In the genomic region with DNA sequence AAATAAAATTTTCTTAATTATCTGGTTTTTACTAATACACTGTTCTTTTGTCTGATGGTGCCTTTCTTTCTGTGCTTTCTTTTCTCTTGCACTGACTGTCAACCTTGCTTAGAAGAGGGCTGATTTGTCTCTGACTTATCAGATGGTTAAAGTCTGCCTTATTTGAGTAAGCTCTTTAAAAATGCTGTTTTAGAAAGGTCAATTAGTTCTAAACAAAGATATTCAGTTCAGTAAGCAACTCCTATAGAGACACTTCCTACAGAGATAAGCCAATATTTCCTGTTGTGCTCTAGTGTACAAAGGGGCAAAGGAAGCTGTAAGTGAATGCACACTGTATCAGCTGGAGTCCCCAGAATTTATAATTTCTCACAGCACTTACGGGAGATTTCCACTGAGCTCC, we compare ENCODE assay signal across 16 cellular contexts.
DNase-seq lines count a peak whose midpoint lies in the region; ATAC-seq and TF ChIP-seq lines count a peak whose summit lies in the region.
"Had no signal": no experiment of that assay in that cellular context is flagged by ENCODE, and none has a peak within 500 bp of the region (broad histone marks: within the 10 kb centered on the region; RNA-seq: fewer than 3 reads in every experiment).

No MANE protein-coding gene starts in this region.

- peaks cover 15% of the 10 kb centered on the region for H3K4me1 Mint-ChIP-seq in activated CD8-positive, alpha-beta T cell treated with anti-CD3 and anti-CD28 coated beads, Interleukin-2, amount 10 ng/mL, durations not matched to agents 7 days and 5 days (ENCODE audit: low read depth)
- H3K4me1 Mint-ChIP-seq in activated CD8-positive, alpha-beta T cell treated with anti-CD3 and anti-CD28 coated beads for 36 hours (ENCODE audit: low read depth): peaks cover 16% of the 10 kb centered on the region
- peaks cover 8% of the 10 kb centered on the region for H3K4me1 Mint-ChIP-seq in activated CD8-positive, alpha-beta memory T cell treated with anti-CD3 and anti-CD28 coated beads, Interleukin-2, amount 10 ng/mL, durations not matched to agents 7 days and 5 days

- H3K9me3 ChIP-seq in SK-N-SH (no peaks in the 10 kb centered on the region), subcutaneous abdominal adipose tissue (ENCODE audit: control insufficient read depth in 5 of 5, low read length in 5 of 5) (no peaks in the 10 kb centered on the region)
- H3K9me3 ChIP-seq: A549, breast epithelium, heart left ventricle, lower lobe of right lung, suprapubic skin had no signal

- no peaks in the 10 kb centered on the region; the same call in 1 of the 2 replicates for H3K79me2 ChIP-seq in SK-N-SH (ENCODE audit: insufficient read depth)

- H3K4me1 ChIP-seq in SK-N-SH (ENCODE audit: control insufficient read depth in 1 of 2, insufficient read depth in 2 of 2, low read depth in 1 of 2, low read length in 1 of 2) (peaks cover 0 to 33% of the 10 kb centered on the region in 2 experiments; a peak in 2 of 4 replicates), subcutaneous abdominal adipose tissue (ENCODE audit: control insufficient read depth in 5 of 5, insufficient read depth in 5 of 5, low read length in 5 of 5) (peaks cover 0 to 17% (median 4%) of the 10 kb centered on the region in 5 donors)
- H3K4me1 ChIP-seq: A549, breast epithelium, suprapubic skin had no signal

- H3K9ac ChIP-seq in SK-N-SH (no peak overlapping the region), subcutaneous abdominal adipose tissue (ENCODE audit: low read length in 5 of 5) (no peak overlapping the region)

- H3K9me2 ChIP-seq in SK-N-SH: no peaks in the 10 kb centered on the region

- H3K36me3 Mint-ChIP-seq in activated CD8-positive, alpha-beta T cell treated with anti-CD3 and anti-CD28 coated beads, Interleukin-2, amount 10 ng/mL, durations not matched to agents 7 days and 5 days (ENCODE audit: low read depth): no peaks in the 10 kb centered on the region
- peaks cover 2% of the 10 kb centered on the region for H3K36me3 Mint-ChIP-seq in activated CD8-positive, alpha-beta T cell treated with anti-CD3 and anti-CD28 coated beads for 36 hours (ENCODE audit: low read depth)
- no peaks in the 10 kb centered on the region for H3K36me3 Mint-ChIP-seq in activated CD8-positive, alpha-beta memory T cell treated with anti-CD3 and anti-CD28 coated beads, Interleukin-2, amount 10 ng/mL, durations not matched to agents 7 days and 5 days

- CTCF ChIA-PET in activated CD8-positive, alpha-beta T cell treated with anti-CD3 and anti-CD28 coated beads, Interleukin-2, amount 10 ng/mL, durations not matched to agents 7 days and 5 days (lab: Charles Lee): interaction anchor here (0.9 to 1.5 kb wide), 3 partner anchors 38 to 319 kb away, joined by 3 to 6 read pairs (median 3); no protein-coding TSS in a partner anchor
- CTCF ChIA-PET in activated CD8-positive, alpha-beta T cell treated with anti-CD3 and anti-CD28 coated beads for 36 hours (lab: Charles Lee): interaction anchor here (0.6 to 1.6 kb wide), 3 partner anchors 105 to 557 kb away, joined by 3 read pairs; no protein-coding TSS in a partner anchor
- CTCF ChIA-PET in SK-N-SH (lab: Yijun Ruan, JAX): no interaction called here
- CTCF ChIA-PET in activated CD8-positive, alpha-beta memory T cell treated with anti-CD3 and anti-CD28 coated beads, Interleukin-2, amount 10 ng/mL, durations not matched to agents 7 days and 5 days (lab: Charles Lee): interaction anchor here (2.2 kb wide), 1 partner anchor 319 kb away, joined by 6 read pairs; no protein-coding TSS in a partner anchor

- H3K4me3 ChIP-seq in SK-N-SH (ENCODE audit: low read depth in 2 of 2, low read length in 1 of 2): no peak overlapping the region
- no peak overlapping the region for H3K4me3 ChIP-seq in subcutaneous abdominal adipose tissue (ENCODE audit: low read depth in 1 of 5, low read length in 5 of 5)
- H3K4me3 ChIP-seq: A549, breast epithelium, heart left ventricle, lower lobe of right lung, suprapubic skin had no signal

- H3F3A ChIP-seq in SK-N-SH (replicated peaks; ENCODE audit: insufficient read depth): no peaks in the 10 kb centered on the region

- no peak for DNase-seq in activated CD8-positive, alpha-beta T cell treated with anti-CD3 and anti-CD28 coated beads, Interleukin-2, amount 10 ng/mL, durations not matched to agents 7 days and 5 days
- DNase-seq in activated CD8-positive, alpha-beta T cell treated with anti-CD3 and anti-CD28 coated beads for 36 hours: no peak
- no peak for DNase-seq in SK-N-SH
- peak; percentile 7 for DNase-seq in kidney glomerular epithelial cell (lab: John Stamatoyannopoulos, UW)
- DNase-seq in globus pallidus (ENCODE audit: low spot score): no peak
- DNase-seq in NCI-H187 (lab: John Stamatoyannopoulos, UW): no peak
- no peak for DNase-seq in activated CD8-positive, alpha-beta memory T cell treated with anti-CD3 and anti-CD28 coated beads, Interleukin-2, amount 10 ng/mL, durations not matched to agents 7 days and 5 days
- DNase-seq: heart left ventricle; lower lobe of right lung; NCI-H510A; stimulated activated CD4-positive, alpha-beta T cell treated with anti-CD3 and anti-CD28 coated beads, Interleukin-12 subunit alpha, Interleukin-12 subunit beta, amount 100 ng/mL, for 4 hours had no signal

- H4K20me1 ChIP-seq in SK-N-SH (ENCODE audit: insufficient read depth): no peaks in the 10 kb centered on the region

- no peaks in the 10 kb centered on the region for H3K27me3 Mint-ChIP-seq in activated CD8-positive, alpha-beta T cell treated with anti-CD3 and anti-CD28 coated beads, Interleukin-2, amount 10 ng/mL, durations not matched to agents 7 days and 5 days (ENCODE audit: low read depth)
- H3K27me3 Mint-ChIP-seq in activated CD8-positive, alpha-beta T cell treated with anti-CD3 and anti-CD28 coated beads for 36 hours: no peaks in the 10 kb centered on the region
- H3K27me3 Mint-ChIP-seq in activated CD8-positive, alpha-beta memory T cell treated with anti-CD3 and anti-CD28 coated beads, Interleukin-2, amount 10 ng/mL, durations not matched to agents 7 days and 5 days: no peaks in the 10 kb centered on the region

- no peak for TF ChIP-seq CTCF in activated CD8-positive, alpha-beta T cell treated with anti-CD3 and anti-CD28 coated beads for 36 hours (IDR thresholded peaks at IDR 0.05)
- no peak for TF ChIP-seq CTCF in SK-N-SH (IDR thresholded peaks at IDR 0.05)

- no peak for TF ChIP-seq EP300 in SK-N-SH (IDR thresholded peaks at IDR 0.05; ENCODE audit: borderline replicate concordance in 1 of 2, low read depth in 1 of 2, low read length in 1 of 2)

- no peak overlapping the region for H2AFZ ChIP-seq in SK-N-SH (ENCODE audit: low read depth)

- intact Hi-C loops in activated CD8-positive, alpha-beta T cell treated with anti-CD3 and anti-CD28 coated beads for 36 hours (cut with micrococcal nuclease): no loop called here

- H3K9me3 Mint-ChIP-seq in activated CD8-positive, alpha-beta T cell treated with anti-CD3 and anti-CD28 coated beads, Interleukin-2, amount 10 ng/mL, durations not matched to agents 7 days and 5 days (ENCODE audit: insufficient read depth): no peaks in the 10 kb centered on the region
- H3K9me3 Mint-ChIP-seq in activated CD8-positive, alpha-beta T cell treated with anti-CD3 and anti-CD28 coated beads for 36 hours: no peaks in the 10 kb centered on the region
- no peaks in the 10 kb centered on the region for H3K9me3 Mint-ChIP-seq in activated CD8-positive, alpha-beta memory T cell treated with anti-CD3 and anti-CD28 coated beads, Interleukin-2, amount 10 ng/mL, durations not matched to agents 7 days and 5 days (ENCODE audit: low read depth)

- H3K36me3 ChIP-seq in SK-N-SH (replicated peaks in 1 of 2; ENCODE audit: control insufficient read depth in 1 of 2, insufficient read depth in 2 of 2, low read length in 1 of 2) (peaks cover 0 to 5% of the 10 kb centered on the region in 2 experiments), subcutaneous abdominal adipose tissue (ENCODE audit: control insufficient read depth in 5 of 5, insufficient read depth in 5 of 5, low read length in 5 of 5) (no peaks in the 10 kb centered on the region)
- H3K36me3 ChIP-seq: breast epithelium, heart left ventricle, lower lobe of right lung, suprapubic skin had no signal

- WGBS in SK-N-SH (ENCODE audit: low lambda C conversion rate): 100% methylated on average over 1 of the region's 1 CpG

- H3K27ac Mint-ChIP-seq in activated CD8-positive, alpha-beta T cell treated with anti-CD3 and anti-CD28 coated beads, Interleukin-2, amount 10 ng/mL, durations not matched to agents 7 days and 5 days: no peak overlapping the region
- H3K27ac Mint-ChIP-seq in activated CD8-positive, alpha-beta T cell treated with anti-CD3 and anti-CD28 coated beads for 36 hours: no peak overlapping the region
- H3K27ac Mint-ChIP-seq in activated CD8-positive, alpha-beta memory T cell treated with anti-CD3 and anti-CD28 coated beads, Interleukin-2, amount 10 ng/mL, durations not matched to agents 7 days and 5 days: no peak overlapping the region

- peak overlapping the region in 1 of 2 experiments; percentile 12; a peak in 2 of 4 replicates for H3K27ac ChIP-seq in SK-N-SH (ENCODE audit: low read depth in 2 of 2, low read length in 1 of 2)
- H3K27ac ChIP-seq in subcutaneous abdominal adipose tissue (ENCODE audit: low read depth, low read length): peak overlapping the region; percentile 17
- H3K27ac ChIP-seq: A549, breast epithelium, lower lobe of right lung, RWPE1, suprapubic skin had no signal

- H3K27me3 ChIP-seq in SK-N-SH (ENCODE audit: insufficient read depth) (no peaks in the 10 kb centered on the region), subcutaneous abdominal adipose tissue (ENCODE audit: control insufficient read depth in 5 of 5, insufficient read depth in 4 of 5, low read length in 5 of 5) (no peaks in the 10 kb centered on the region)
- H3K27me3 ChIP-seq: breast epithelium, heart left ventricle, suprapubic skin had no signal

- POLR2A ChIA-PET in activated CD8-positive, alpha-beta T cell treated with anti-CD3 and anti-CD28 coated beads, Interleukin-2, amount 10 ng/mL, durations not matched to agents 7 days and 5 days (lab: Charles Lee): no interaction called here
- POLR2A ChIA-PET in activated CD8-positive, alpha-beta T cell treated with anti-CD3 and anti-CD28 coated beads for 36 hours (lab: Charles Lee): no interaction called here
- POLR2A ChIA-PET in SK-N-SH (lab: Yijun Ruan, JAX): no interaction called here

- ATAC-seq in activated CD8-positive, alpha-beta T cell treated with anti-CD3 and anti-CD28 coated beads, Interleukin-2, amount 10 ng/mL, durations not matched to agents 7 days and 5 days: peak; percentile 63
- ATAC-seq in activated CD8-positive, alpha-beta T cell treated with anti-CD3 and anti-CD28 coated beads for 36 hours: no peak
- no peak for ATAC-seq in activated CD8-positive, alpha-beta memory T cell treated with anti-CD3 and anti-CD28 coated beads, Interleukin-2, amount 10 ng/mL, durations not matched to agents 7 days and 5 days
- ATAC-seq: A549, lower lobe of right lung had no signal

- TF ChIP-seq RAD21 in SK-N-SH (IDR thresholded peaks at IDR 0.05; ENCODE audit: low read length): no peak

- H3K4me3 Mint-ChIP-seq in activated CD8-positive, alpha-beta T cell treated with anti-CD3 and anti-CD28 coated beads, Interleukin-2, amount 10 ng/mL, durations not matched to agents 7 days and 5 days: no peak overlapping the region
- no peak overlapping the region for H3K4me3 Mint-ChIP-seq in activated CD8-positive, alpha-beta T cell treated with anti-CD3 and anti-CD28 coated beads for 36 hours
- no peak overlapping the region for H3K4me3 Mint-ChIP-seq in activated CD8-positive, alpha-beta memory T cell treated with anti-CD3 and anti-CD28 coated beads, Interleukin-2, amount 10 ng/mL, durations not matched to agents 7 days and 5 days

- H3K4me2 ChIP-seq in SK-N-SH: 0 out of 2 replicates have a peak overlapping the region, but pooled peaks have one; percentile 3
- H3K4me2 ChIP-seq: A549 had no signal
